In genomic region chr5:58871648-58872242, GRCh38 we compare ENCODE assay signal across 8 cellular contexts.
DNase-seq lines count a peak whose midpoint lies in the region; ATAC-seq and TF ChIP-seq lines count a peak whose summit lies in the region.

No MANE protein-coding gene starts in this region.

- H3K27ac ChIP-seq in RWPE2 (ENCODE audit: poor library complexity, severe bottlenecking) (no peak overlapping the region), trophoblast cell (ENCODE audit: low read depth, low read length) (no peak overlapping the region)

- POLR2A ChIA-PET in AG04449 (lab: Yijun Ruan, JAX), result no interaction called here

- no peak overlapping the region for H3K27ac Mint-ChIP-seq in endothelial cell (ENCODE audit: unreplicated experiment)

- no peaks in the 10 kb centered on the region for H3K27me3 ChIP-seq in RWPE2 (ENCODE audit: insufficient read depth, poor library complexity, severe bottlenecking)
- no peaks in the 10 kb centered on the region for H3K27me3 ChIP-seq in trophoblast cell (ENCODE audit: insufficient read depth, low read length)

- no peaks in the 10 kb centered on the region for H3K36me3 ChIP-seq in RWPE2 (ENCODE audit: low read depth)
- no peaks in the 10 kb centered on the region for H3K36me3 ChIP-seq in trophoblast cell (ENCODE audit: control insufficient read depth in 1 of 2, insufficient read depth in 2 of 2, low read length in 2 of 2)

- no peak overlapping the region for H3K4me3 Mint-ChIP-seq in endothelial cell (ENCODE audit: unreplicated experiment)

- no peaks in the 10 kb centered on the region for H3K79me2 ChIP-seq in trophoblast cell (ENCODE audit: control insufficient read depth, insufficient read depth, low read length, poor library complexity)

- DNase-seq in AG04449 (ENCODE audit: low read depth, low spot score) (no peak), G401 (ENCODE audit: low spot score) (peak; percentile 50), RWPE2 (ENCODE audit: low spot score) (no peak), endothelial cell (ENCODE audit: low spot score) (peak; percentile 50), trophoblast cell (peak; percentile 20 to 76), occipital lobe (lab: John Stamatoyannopoulos, UW) (no peak)

- H3K4me1 Mint-ChIP-seq in endothelial cell (ENCODE audit: unreplicated experiment), result no peaks in the 10 kb centered on the region

- H2AFZ ChIP-seq in trophoblast cell (ENCODE audit: insufficient read depth, low read length, poor library complexity), result no peak overlapping the region

- WGBS in trophoblast cell (ENCODE audit: extremely low coverage, insufficient coverage, insufficient read length), result no CpG with 5 or more reads among the region's 3 CpGs

- H3K79me1 ChIP-seq in trophoblast cell (ENCODE audit: low read length), result no peaks in the 10 kb centered on the region

- H3K4me1 ChIP-seq in RWPE2 (ENCODE audit: insufficient read depth, poor library complexity, severe bottlenecking) (no peaks in the 10 kb centered on the region), trophoblast cell (ENCODE audit: control insufficient read depth in 1 of 2, insufficient read depth in 2 of 2, low read length in 2 of 2) (no peaks in the 10 kb centered on the region)

- H2BK120ac ChIP-seq in trophoblast cell (ENCODE audit: insufficient read depth, low read length, poor library complexity), result no peak overlapping the region

- H3K4me3 ChIP-seq in AG04449 (ENCODE audit: low read depth, low read length), result no peak overlapping the region
- H3K4me3 ChIP-seq in RWPE2 (ENCODE audit: severe bottlenecking), result no peak overlapping the region
- H3K4me3 ChIP-seq in trophoblast cell (ENCODE audit: low read depth, low read length), result no peak overlapping the region

- H2BK12ac ChIP-seq in trophoblast cell (ENCODE audit: low read length), result no peak overlapping the region

- TF ChIP-seq CTCF in AG04449 (IDR thresholded peaks at IDR 0.05; ENCODE audit: insufficient read depth, low read length, missing control alignments), result peak; percentile 61
- peak; percentile 94 for TF ChIP-seq CTCF in RWPE2 (IDR thresholded peaks at IDR 0.05; ENCODE audit: poor library complexity, severe bottlenecking)
- TF ChIP-seq CTCF in endothelial cell (IDR thresholded peaks at IDR 0.05; ENCODE audit: unreplicated experiment), result peak; percentile 90

- H3K14ac ChIP-seq in trophoblast cell (ENCODE audit: low read length), result no peak overlapping the region

- CTCF ChIA-PET in AG04449 (lab: Yijun Ruan, JAX), result interaction anchor here (0.7 to 8.7 kb wide), 16 partner anchors 9 to 317 kb away, joined by 3 to 95 read pairs (median 4); no protein-coding TSS in a partner anchor

- no peak overlapping the region for H3K9ac ChIP-seq in trophoblast cell (ENCODE audit: low read length)

- H3K36me3 Mint-ChIP-seq in endothelial cell (ENCODE audit: low read depth, unreplicated experiment), result no peaks in the 10 kb centered on the region

- H4K12ac ChIP-seq in trophoblast cell (ENCODE audit: low read depth, low read length), result no peak overlapping the region

- H3K4me2 ChIP-seq in trophoblast cell (ENCODE audit: low read length), result no peak overlapping the region

- H4K8ac ChIP-seq in trophoblast cell (ENCODE audit: low read depth, low read length), result no peak overlapping the region

- H3K18ac ChIP-seq in trophoblast cell (ENCODE audit: low read length), result no peak overlapping the region

- H3K27me3 Mint-ChIP-seq in endothelial cell (ENCODE audit: unreplicated experiment), result peaks cover 4% of the 10 kb centered on the region

- in situ Hi-C loops in G401 (cut with HindIII; ENCODE audit: low sequenced_read_pairs), result no loop called here

- H3K9me3 Mint-ChIP-seq in endothelial cell (ENCODE audit: unreplicated experiment), result no peaks in the 10 kb centered on the region

- no peak overlapping the region for H3K4ac ChIP-seq in trophoblast cell (ENCODE audit: low read depth, low read length)

- H4K91ac ChIP-seq in trophoblast cell (ENCODE audit: low read depth, low read length), result no peak overlapping the region

- ATAC-seq in HG02870 (IDR thresholded peaks at IDR 0.05; ENCODE audit: unreplicated experiment) (peak; percentile 66), RWPE2 (ENCODE audit: low read depth) (peak; percentile 48; the same call in 1 of the 3 replicates), HG03196 (IDR thresholded peaks at IDR 0.05; ENCODE audit: unreplicated experiment) (no peak)

- H2AK5ac ChIP-seq in trophoblast cell (ENCODE audit: low read length), result no peak overlapping the region

- H2BK5ac ChIP-seq in trophoblast cell (ENCODE audit: low read depth, low read length, poor library complexity), result no peak overlapping the region

- no peak overlapping the region for H3K23ac ChIP-seq in trophoblast cell (ENCODE audit: low read length)

- H3K9me3 ChIP-seq in RWPE2 (ENCODE audit: severe bottlenecking), result no peaks in the 10 kb centered on the region
- H3K9me3 ChIP-seq in trophoblast cell (ENCODE audit: insufficient read depth, low read depth, low read length), result no peaks in the 10 kb centered on the region

Comparison
In these comparisons a context has a peak if more than half of its experiments do, and no peak if none do; other contexts are left out.
1. DNase-seq: peak in G401 (single experiment), endothelial cell (single experiment) and trophoblast cell (2 of 2); none in AG04449 (single experiment), RWPE2 (single experiment) and occipital lobe (single experiment).
2. Peak in every context shown above with its lines, with median percentiles within 50 percentile points of each other: CTCF ChIP-seq.